In genomic region chr9:129177443-129177790, GRCh38 we compare ENCODE assay signal across 1 cellular context.
TF ChIP-seq lines count a peak whose summit lies in the region.

No MANE protein-coding gene starts in this region.

TF ChIP-seq in HepG2, 621 proteins besides CTCF, POLR2A, EP300 and RAD21:
- TF ChIP-seq MAZ (IDR thresholded peaks at IDR 0.05; ENCODE audit: borderline replicate concordance, low read depth, low read length) (no peak), MAZ (CRISPR knock-in tag; IDR thresholded peaks at IDR 0.05; ENCODE audit: low read depth) (peak; percentile 3; the same call in 1 of the 2 replicates), MIER3 (CRISPR knock-in tag; IDR thresholded peaks at IDR 0.05; ENCODE audit: borderline replicate concordance) (no peak)
